ENCODE assay signal across 1 cellular context in genomic region chr17:80650339-80650672, GRCh38.
TF ChIP-seq lines count a peak whose summit lies in the region.

No MANE protein-coding gene starts in this region.

TF ChIP-seq in K562, 482 proteins besides CTCF, POLR2A, EP300 and RAD21 (continued from another document):
- TF ChIP-seq MITF (IDR thresholded peaks at IDR 0.05) (0 out of 2 replicates have a peak, but pooled peaks have one; percentile 3), POLR2AphosphoS2 (IDR thresholded peaks at IDR 0.05; ENCODE audit: low read length) (no peak)
